In the genomic region with DNA sequence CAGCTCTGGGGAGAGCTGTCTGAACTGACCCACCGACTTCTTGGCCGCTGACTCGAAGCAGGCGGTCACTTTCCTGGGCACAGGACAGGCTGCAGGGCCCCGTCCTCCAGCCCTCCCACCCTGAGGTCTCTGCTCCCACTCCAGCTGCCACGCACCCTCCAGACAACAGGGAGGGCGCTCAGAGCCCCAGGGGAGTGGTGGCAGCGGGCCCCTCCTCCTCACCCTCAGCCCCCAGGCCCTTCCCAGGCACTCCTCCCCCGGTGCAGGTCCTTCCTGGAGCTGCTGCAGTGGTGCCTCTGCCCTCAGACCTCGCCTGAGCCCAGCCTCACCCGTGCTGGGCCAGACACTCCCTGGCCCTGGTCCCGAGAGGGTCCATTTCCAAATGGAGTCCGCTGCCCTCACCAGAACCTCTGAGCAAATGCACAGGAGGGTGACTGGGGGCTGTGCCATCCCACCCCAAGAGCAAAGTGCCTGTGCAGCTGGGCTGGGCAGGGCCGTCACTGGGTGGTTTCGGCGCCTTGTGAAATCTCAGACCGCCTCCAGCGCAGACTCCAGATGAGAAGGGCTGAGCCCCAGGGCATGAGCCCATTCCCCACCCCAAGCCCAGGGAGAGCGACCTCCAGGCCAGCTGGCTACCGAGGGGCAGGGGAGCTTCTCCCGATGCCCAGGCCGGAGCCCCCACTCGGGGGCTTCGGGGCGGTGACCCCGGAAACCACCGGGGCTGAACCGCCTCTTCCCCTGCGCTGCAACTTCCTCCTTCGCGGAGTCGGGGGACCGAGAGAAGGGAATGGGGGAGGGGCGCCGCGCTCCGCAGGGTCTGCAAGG, we compare ENCODE assay signal across 9 cellular contexts. TPM values are rescaled to one million over a fixed set of nuclear protein-coding genes. Genes with fewer than 3 reads are reported as not detected.
DNase-seq lines count a peak whose midpoint lies in the region; ATAC-seq and TF ChIP-seq lines count a peak whose summit lies in the region.
"Had no signal": no experiment of that assay in that cellular context is flagged by ENCODE, and none has a peak within 500 bp of the region (broad histone marks: within the 10 kb centered on the region; RNA-seq: fewer than 3 reads in every experiment).

No MANE protein-coding gene starts in this region.

- H3K36me3 ChIP-seq in CD4-positive, CD25-positive, alpha-beta regulatory T cell (ENCODE audit: control insufficient read depth, insufficient read depth, low read length): no peaks in the 10 kb centered on the region
- H3K36me3 ChIP-seq in left ventricle myocardium inferior: peaks cover 17% of the 10 kb centered on the region

- peak overlapping the region; percentile 91 to 97 (median 94) for H3K4me3 Mint-ChIP-seq in CD4-positive, CD25-positive, alpha-beta regulatory T cell

- intact Hi-C loops in left ventricle myocardium inferior (cut with micrococcal nuclease) (no loop called here), sciatic nerve (cut with DNase I) (no loop called here)

- peak overlapping the region in 2 of 3 donors; percentile 35 to 93 for H3K27ac Mint-ChIP-seq in CD4-positive, CD25-positive, alpha-beta regulatory T cell

- ATAC-seq in CD4-positive, CD25-positive, alpha-beta regulatory T cell (ENCODE audit: low read depth in 2 of 2): peak; percentile 5 to 10
- ATAC-seq in GM19463 (IDR thresholded peaks at IDR 0.05; ENCODE audit: unreplicated experiment) (peak; percentile 10), sciatic nerve (peak; percentile 61)

- peaks cover 0 to 27% (median 7%) of the 10 kb centered on the region in 4 donors for H3K4me1 Mint-ChIP-seq in CD4-positive, CD25-positive, alpha-beta regulatory T cell

- peaks cover 0 to 4% (median 0%) of the 10 kb centered on the region in 7 donors for H3K9me3 Mint-ChIP-seq in CD4-positive, CD25-positive, alpha-beta regulatory T cell

- TF ChIP-seq CTCF in left ventricle myocardium inferior (IDR thresholded peaks at IDR 0.05; ENCODE audit: borderline replicate concordance): no peak

- peak in 2 of 3 donors; percentile 56 for DNase-seq in CD4-positive, CD25-positive, alpha-beta regulatory T cell
- DNase-seq in HuH-7.5 (ENCODE audit: low spot score) (peak; percentile 86), left ventricle myocardium inferior (peak; percentile 47), sciatic nerve (ENCODE audit: low spot score) (peak; percentile 75), mesenteric fat pad (ENCODE audit: low spot score) (no peak), HPDE6-E6E7 (ENCODE audit: extremely low spot score) (no peak)
- peak; percentile 56 to 69 for DNase-seq in activated T-cell treated with anti-CD3 and anti-CD28 coated beads, Interleukin-2, amount 50 U/mL, for 48 hours

- H3K36me3 Mint-ChIP-seq in CD4-positive, CD25-positive, alpha-beta regulatory T cell: peaks cover 11% of the 10 kb centered on the region

- H3K4me3 ChIP-seq in CD4-positive, CD25-positive, alpha-beta regulatory T cell (ENCODE audit: low read depth, low read length): peak overlapping the region; percentile 67
- H3K4me3 ChIP-seq in left ventricle myocardium inferior: peak overlapping the region; percentile 89

- no peaks in the 10 kb centered on the region for H3K9me3 ChIP-seq in CD4-positive, CD25-positive, alpha-beta regulatory T cell (ENCODE audit: control insufficient read depth in 2 of 2, low read length in 2 of 2)
- H3K9me3 ChIP-seq in left ventricle myocardium inferior (replicated peaks): no peaks in the 10 kb centered on the region

- peaks cover 44% of the 10 kb centered on the region for H3K4me1 ChIP-seq in CD4-positive, CD25-positive, alpha-beta regulatory T cell (ENCODE audit: control insufficient read depth, insufficient read depth, low read length, poor library complexity, severe bottlenecking)
- peaks cover 30% of the 10 kb centered on the region for H3K4me1 ChIP-seq in left ventricle myocardium inferior

- H3K27me3 ChIP-seq in CD4-positive, CD25-positive, alpha-beta regulatory T cell (ENCODE audit: control insufficient read depth, insufficient read depth, low read length): no peaks in the 10 kb centered on the region
- H3K27me3 ChIP-seq in left ventricle myocardium inferior (ENCODE audit: low read depth): no peaks in the 10 kb centered on the region

- H3K27ac ChIP-seq in CD4-positive, CD25-positive, alpha-beta regulatory T cell (ENCODE audit: insufficient read depth, low read length, poor library complexity, severe bottlenecking): peak overlapping the region; percentile 92
- peak overlapping the region; percentile 84 for H3K27ac ChIP-seq in left ventricle myocardium inferior (replicated peaks)

- no peaks in the 10 kb centered on the region for H3K27me3 Mint-ChIP-seq in CD4-positive, CD25-positive, alpha-beta regulatory T cell

RNA-seq across cellular contexts. Expression of gene CYBA, which starts 0.7 kb away (rescaled TPM):
- total RNA-seq in CD4-positive, CD25-positive, alpha-beta regulatory T cell: 351 TPM
- 100 to 1,000 TPM; 707 to 964 (median 782) TPM for polyA plus RNA-seq in CD4-positive, CD25-positive, alpha-beta regulatory T cell
- total RNA-seq in left ventricle myocardium inferior (42.6 TPM), sciatic nerve (87.4 TPM), mesenteric fat pad (183 TPM)

RNA-seq across cellular contexts. Expression of gene IL17C, which starts 11.8 kb away (rescaled TPM):
- total RNA-seq in CD4-positive, CD25-positive, alpha-beta regulatory T cell: 1.2 TPM
- polyA plus RNA-seq in CD4-positive, CD25-positive, alpha-beta regulatory T cell: not detected
- not detected for total RNA-seq in left ventricle myocardium inferior
- total RNA-seq in sciatic nerve: not detected
- not detected for total RNA-seq in mesenteric fat pad
- total RNA-seq: RPMI7951 had no signal

RNA-seq across cellular contexts. Expression of gene MVD, which starts 12.8 kb away (rescaled TPM):
- 59.7 TPM for total RNA-seq in CD4-positive, CD25-positive, alpha-beta regulatory T cell
- polyA plus RNA-seq in CD4-positive, CD25-positive, alpha-beta regulatory T cell: 10 to 100 TPM; 19.6 to 27.8 (median 21.9) TPM
- total RNA-seq in left ventricle myocardium inferior (25.3 TPM), sciatic nerve (64.4 TPM), mesenteric fat pad (22.9 TPM)

RNA-seq across cellular contexts. Expression of gene SNAI3, which starts 36.2 kb away (rescaled TPM):
- 10.4 TPM for total RNA-seq in CD4-positive, CD25-positive, alpha-beta regulatory T cell
- 10 to 100 TPM; 13.5 to 17.4 (median 16.5) TPM for polyA plus RNA-seq in CD4-positive, CD25-positive, alpha-beta regulatory T cell
- total RNA-seq in left ventricle myocardium inferior: 3.1 TPM
- total RNA-seq in sciatic nerve: 0.53 TPM
- 1.2 TPM for total RNA-seq in mesenteric fat pad
- total RNA-seq: RPMI7951 had no signal

RNA-seq across cellular contexts. Expression of gene RNF166, which starts 56.1 kb away (rescaled TPM):
- 420 TPM for total RNA-seq in CD4-positive, CD25-positive, alpha-beta regulatory T cell
- polyA plus RNA-seq in CD4-positive, CD25-positive, alpha-beta regulatory T cell: 100 to 1,000 TPM in 1 of 4 donors, 10 to 100 TPM in 3; 63.6 to 118 (median 97.3) TPM
- 14.2 TPM for total RNA-seq in left ventricle myocardium inferior
- 28.6 TPM for total RNA-seq in sciatic nerve
- total RNA-seq in mesenteric fat pad: 22.5 TPM

Comparison
In these comparisons a context has a peak if more than half of its experiments do, and no peak if none do; other contexts are left out.
1. ATAC-seq: peak in every context shown above with its lines; median percentile 61 in sciatic nerve; 10 in GM19463; 8 in CD4-positive, CD25-positive, alpha-beta regulatory T cell.
2. DNase-seq: peak in CD4-positive, CD25-positive, alpha-beta regulatory T cell (2 of 3), HuH-7.5 (single experiment), activated T-cell treated with anti-CD3 and anti-CD28 coated beads, Interleukin-2, amount 50 U/mL, for 48 hours (2 of 2), left ventricle myocardium inferior (single experiment) and sciatic nerve (single experiment); none in mesenteric fat pad (single experiment) and HPDE6-E6E7 (single experiment).